In the genomic region with DNA sequence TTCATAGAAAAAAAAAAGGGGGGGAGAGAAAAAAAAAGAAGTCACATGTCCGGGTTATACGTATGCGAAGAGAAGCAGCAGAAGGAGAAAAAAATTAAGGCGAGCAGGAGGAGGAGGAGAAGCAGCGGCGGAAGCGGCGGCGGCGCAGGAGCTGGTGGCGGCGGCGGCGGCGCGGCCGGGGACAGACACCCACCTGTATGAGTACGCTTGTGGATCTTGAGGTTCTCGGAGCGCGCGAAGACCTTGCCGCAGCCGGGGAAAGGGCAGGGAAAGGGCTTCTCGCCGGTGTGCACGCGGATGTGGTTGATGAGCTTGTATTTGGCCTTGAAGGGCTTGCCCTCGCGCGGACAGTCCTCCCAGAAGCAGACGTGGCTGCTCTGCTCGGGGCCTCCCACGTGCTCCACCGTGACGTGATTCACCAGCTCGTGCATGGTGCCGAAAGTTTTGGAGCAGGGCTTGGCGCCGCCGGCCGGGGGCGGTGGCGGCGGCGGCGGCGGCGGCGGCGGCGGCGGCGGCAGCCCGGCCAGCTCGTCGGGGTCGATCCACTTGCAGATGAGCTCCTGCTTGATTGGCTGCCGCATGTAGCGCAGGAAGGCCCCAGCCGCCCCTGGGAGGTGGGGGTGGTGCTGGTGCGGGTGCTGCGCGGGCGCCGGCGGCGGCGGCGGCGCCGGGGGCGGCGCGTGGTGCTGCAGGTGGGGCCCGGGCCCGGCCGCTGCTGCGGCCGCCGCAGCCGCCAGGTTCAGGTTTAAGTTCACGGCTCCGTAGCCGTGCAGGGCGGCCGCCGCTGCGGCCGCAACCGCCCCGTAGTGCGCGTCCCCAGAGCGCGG, we compare ENCODE assay signal across 1 cellular context.
TF ChIP-seq lines count a peak whose summit lies in the region.

No MANE protein-coding gene starts in this region.

TF ChIP-seq in HCT116, 20 proteins besides CTCF, POLR2A, EP300 and RAD21:
- 0 out of 2 replicates have a peak, but pooled peaks have one; percentile 47 for TF ChIP-seq POLR2AphosphoS5 (IDR thresholded peaks at IDR 0.05; ENCODE audit: low read depth, low read length)
- TF ChIP-seq ZBTB33 (IDR thresholded peaks at IDR 0.05; ENCODE audit: extremely low read depth, insufficient replicate concordance, low read length), result no peak
- TF ChIP-seq TCF7L2 (IDR thresholded peaks at IDR 0.05; ENCODE audit: borderline replicate concordance, extremely low read depth, insufficient read depth, insufficient read length), result no peak
- no peak for TF ChIP-seq CEBPB (IDR thresholded peaks at IDR 0.05; ENCODE audit: low read depth)
- TF ChIP-seq FOSL1 (IDR thresholded peaks at IDR 0.05; ENCODE audit: low read depth), result no peak
